22 cellular contexts compared by ENCODE assay signal in genomic region chr7:79403879-79404278, GRCh38. TPM values are rescaled to one million over a fixed set of nuclear protein-coding genes. Genes with fewer than 3 reads are reported as not detected.
DNase-seq lines count a peak whose midpoint lies in the region; ATAC-seq and TF ChIP-seq lines count a peak whose summit lies in the region.
"Had no signal": no experiment of that assay in that cellular context is flagged by ENCODE, and none has a peak within 500 bp of the region (broad histone marks: within the 10 kb centered on the region; RNA-seq: fewer than 3 reads in every experiment).

No MANE protein-coding gene starts in this region.

- H3K4me2 ChIP-seq in skeletal muscle satellite cell (ENCODE audit: low read length): peak overlapping the region; percentile 26
- H3K4me2 ChIP-seq: hepatocyte had no signal

- ATAC-seq in HG02981 (IDR thresholded peaks at IDR 0.05; ENCODE audit: unreplicated experiment): no peak
- ATAC-seq in GM18907 (IDR thresholded peaks at IDR 0.05; ENCODE audit: unreplicated experiment): no peak
- ATAC-seq in lower lobe of right lung: no peak
- ATAC-seq: activated CD8-positive, alpha-beta T cell treated with anti-CD3 and anti-CD28 coated beads for 36 hours; activated T-cell treated with anti-CD3 and anti-CD28 coated beads, Interleukin-2, amount 50 U/mL, for 4 hours; HCT116; naive thymus-derived CD4-positive, alpha-beta T cell; stimulated activated naive CD8-positive, alpha-beta T cell treated with anti-CD3 and anti-CD28 coated beads, Interleukin-15, Interleukin-2, amounts not matched to agents 100 U/mL and 50 U/mL, for 24 hours had no signal

- H3K27me3 ChIP-seq in dorsolateral prefrontal cortex (no peaks in the 10 kb centered on the region), skeletal muscle satellite cell (ENCODE audit: control insufficient read depth, insufficient read depth, low read length) (no peaks in the 10 kb centered on the region), lower lobe of right lung (ENCODE audit: low read depth) (no peaks in the 10 kb centered on the region)
- H3K27me3 ChIP-seq: hepatocyte, upper lobe of left lung had no signal

- H3K4me1 ChIP-seq in skeletal muscle satellite cell (ENCODE audit: control insufficient read depth, insufficient read depth, low read length): peaks cover 9% of the 10 kb centered on the region
- H3K4me1 ChIP-seq in lower lobe of right lung: no peaks in the 10 kb centered on the region
- H3K4me1 ChIP-seq: parathyroid adenoma had no signal

- H3K36me3 ChIP-seq in skeletal muscle satellite cell (ENCODE audit: insufficient read depth, low read length): no peaks in the 10 kb centered on the region
- no peaks in the 10 kb centered on the region for H3K36me3 ChIP-seq in lower lobe of right lung
- H3K36me3 ChIP-seq: upper lobe of left lung had no signal

- no peak overlapping the region for H3K9ac ChIP-seq in skeletal muscle satellite cell (ENCODE audit: low read depth, low read length)
- H3K9ac ChIP-seq: parathyroid adenoma had no signal

- H3K4me3 ChIP-seq in dorsolateral prefrontal cortex (peak overlapping the region in 1 of 59 donors; percentile 11), skeletal muscle satellite cell (ENCODE audit: low read length) (no peak overlapping the region), lower lobe of right lung (no peak overlapping the region)
- H3K4me3 ChIP-seq: hepatocyte, upper lobe of left lung had no signal

- H3K27ac ChIP-seq in dorsolateral prefrontal cortex: peak overlapping the region in 57 of 59 donors; percentile 4 to 95 (median 62)
- H3K27ac ChIP-seq in lower lobe of right lung: no peak overlapping the region
- H3K27ac ChIP-seq: hepatocyte, parathyroid adenoma had no signal

- intact Hi-C loops in dorsolateral prefrontal cortex (cut with DNase I): no loop called here
- intact Hi-C loops in lower lobe of right lung (cut with DNase I): no loop called here

- DNase-seq in NCI-H1092 treated with DMSO at 0.1 percent for 48 hours (lab: John Stamatoyannopoulos, UW): peak; percentile 5
- no peak for DNase-seq in NCI-H1092 (lab: John Stamatoyannopoulos, UW)
- DNase-seq in NCI-H2171 (lab: John Stamatoyannopoulos, UW): peak; percentile 9
- DNase-seq in dorsolateral prefrontal cortex: no peak
- no peak for DNase-seq in lower lobe of right lung
- DNase-seq: activated CD8-positive, alpha-beta T cell treated with anti-CD3 and anti-CD28 coated beads for 36 hours; activated naive CD4-positive, alpha-beta T cell treated with anti-CD3 and anti-CD28 coated beads, Interleukin-2, amount 10 ng/mL, durations not matched to agents 7 days and 5 days; activated T-cell treated with anti-CD3 and anti-CD28 coated beads, Interleukin-2, amount 50 U/mL, for 4 hours; Calu3; cerebellar nuclear complex; GF-D8; islet precursor cell; naive thymus-derived CD4-positive, alpha-beta T cell; stimulated activated CD4-positive, alpha-beta T cell treated with anti-CD3 and anti-CD28 coated beads, Interleukin-2, amount 100 ng/mL, for 24 hours; stimulated activated naive CD8-positive, alpha-beta T cell treated with anti-CD3 and anti-CD28 coated beads, Interleukin-15, Interleukin-2, amounts not matched to agents 100 U/mL and 50 U/mL, for 24 hours; upper lobe of left lung had no signal

- H3K9me3 ChIP-seq in skeletal muscle satellite cell (replicated peaks; ENCODE audit: low read length): no peaks in the 10 kb centered on the region
- H3K9me3 ChIP-seq in lower lobe of right lung: no peaks in the 10 kb centered on the region
- H3K9me3 ChIP-seq: upper lobe of left lung had no signal

- TF ChIP-seq CTCF in dorsolateral prefrontal cortex (IDR thresholded peaks at IDR 0.05 in 54 of 56, conservative IDR thresholded peaks at IDR 0.05 in 2 of 56; ENCODE audit: low read depth in 1 of 56, partially characterized antibody in 56 of 56) (no peak), lower lobe of right lung (IDR thresholded peaks at IDR 0.05) (no peak)

RNA-seq across cellular contexts. Expression of gene MAGI2, which starts 49.6 kb away (rescaled TPM):
- total RNA-seq in dorsolateral prefrontal cortex (100 to 1,000 TPM; 157 to 311 (median 217) TPM), lower lobe of right lung (15.3 TPM)
- total RNA-seq in skeletal muscle satellite cell (2012; rRNA removed): 5.5 and 8.9 TPM in 2 replicates

Comparison
In these comparisons a context has a peak if more than half of its experiments do, and no peak if none do; other contexts are left out.
1. DNase-seq: peak in NCI-H1092 treated with DMSO at 0.1 percent for 48 hours (single experiment) and NCI-H2171 (single experiment); none in NCI-H1092 (single experiment), dorsolateral prefrontal cortex (0 of 10) and lower lobe of right lung (single experiment).